8 cellular contexts compared by ENCODE assay signal in the genomic region with DNA sequence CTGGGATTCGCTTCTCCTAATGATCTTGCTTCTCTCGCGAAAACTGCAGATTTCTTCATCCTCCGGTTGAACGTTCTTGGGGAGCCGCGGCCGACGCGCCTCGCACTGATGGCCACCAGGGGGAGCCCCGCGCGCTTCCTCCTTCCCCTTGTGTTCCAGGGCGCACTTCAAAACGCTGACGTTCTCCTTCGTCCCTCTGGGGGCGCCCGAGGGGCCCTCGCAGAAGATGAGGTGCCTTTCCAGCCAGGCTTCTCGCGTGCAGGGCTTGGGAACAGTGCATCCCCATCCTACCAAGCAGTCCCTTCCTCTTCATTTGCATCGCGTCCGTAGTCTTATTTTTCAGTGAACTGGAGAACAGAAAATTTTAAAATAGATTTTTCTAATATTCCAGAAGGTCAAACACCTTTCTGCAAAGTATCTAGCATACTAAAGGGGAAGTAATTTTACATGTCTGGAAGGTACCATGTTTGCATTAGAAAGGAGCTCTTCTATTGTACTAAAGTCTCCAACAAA. TPM values are rescaled to one million over a fixed set of nuclear protein-coding genes. Genes with fewer than 3 reads are reported as not detected.
DNase-seq lines count a peak whose midpoint lies in the region; ATAC-seq, FAIRE-seq and TF ChIP-seq lines count a peak whose summit lies in the region.

No MANE protein-coding gene starts in this region.

- H3K27ac Mint-ChIP-seq in osteocyte (ENCODE audit: unreplicated experiment), result no peak overlapping the region

- H3K9me3 Mint-ChIP-seq in osteocyte (ENCODE audit: unreplicated experiment), result no peaks in the 10 kb centered on the region

- H3K36me3 ChIP-seq in RWPE2 (ENCODE audit: low read depth) (peaks cover 15% of the 10 kb centered on the region), tibial nerve (no peaks in the 10 kb centered on the region)

- H3K27me3 Mint-ChIP-seq in osteocyte (ENCODE audit: unreplicated experiment), result peaks cover 40% of the 10 kb centered on the region

- H3K4me1 ChIP-seq in RWPE2 (ENCODE audit: insufficient read depth, poor library complexity, severe bottlenecking), result peaks cover 9% of the 10 kb centered on the region
- H3K4me1 ChIP-seq in tibial nerve, result peaks cover 0 to 11% (median 0%) of the 10 kb centered on the region in 4 donors

- no peaks in the 10 kb centered on the region for H3K36me3 Mint-ChIP-seq in osteocyte (ENCODE audit: unreplicated experiment)

- TF ChIP-seq CTCF in RWPE2 (IDR thresholded peaks at IDR 0.05; ENCODE audit: poor library complexity, severe bottlenecking) (peak; percentile 100), osteocyte (IDR thresholded peaks at IDR 0.05) (peak; percentile 100), tibial nerve (IDR thresholded peaks at IDR 0.05) (peak; percentile 99 to 100 (median 99))

- H3K4me1 Mint-ChIP-seq in osteocyte (ENCODE audit: unreplicated experiment), result peaks cover 10% of the 10 kb centered on the region

- 0 to 1% methylated on average over 26 of the region's 26 CpGs for WGBS in tibial nerve, 2 donors

- TF ChIP-seq EP300 in tibial nerve (IDR thresholded peaks at IDR 0.05), result peak; percentile 29 to 73

- peak overlapping the region; percentile 76 for H3K27ac ChIP-seq in RWPE2 (ENCODE audit: poor library complexity, severe bottlenecking)
- no peak overlapping the region for H3K27ac ChIP-seq in tibial nerve

- DNase-seq in GOT3 (lab: John Stamatoyannopoulos, UW) (peak; percentile 64), Kasumi-1 (lab: John Stamatoyannopoulos, UW) (peak; percentile 97 to 98), RWPE2 (ENCODE audit: low spot score) (peak; percentile 79), frontal cortex (ENCODE audit: low spot score in 2 of 2) (peak; percentile 67 to 87), osteocyte (ENCODE audit: extremely low spot score, unreplicated experiment) (peak; percentile 95), tibial nerve (ENCODE audit: low spot score in 2 of 2) (peak; percentile 81 to 86)
- peak; percentile 83 for DNase-seq in activated T-helper 9 cell treated with anti-CD3 and anti-CD28 coated beads, Interleukin-2, amount 50 U/mL, for 16 hours (ENCODE audit: low read depth)

- FAIRE-seq in G401.6 (lab: Jason Lieb, UNC) (peak; percentile 91), frontal cortex (lab: Jason Lieb, UNC) (peak; percentile 6)

- H3K9me3 ChIP-seq in RWPE2 (ENCODE audit: severe bottlenecking), result no peaks in the 10 kb centered on the region
- H3K9me3 ChIP-seq in tibial nerve, result no peaks in the 10 kb centered on the region

- no peaks in the 10 kb centered on the region for H3K27me3 ChIP-seq in RWPE2 (ENCODE audit: insufficient read depth, poor library complexity, severe bottlenecking)
- no peaks in the 10 kb centered on the region for H3K27me3 ChIP-seq in tibial nerve

- ATAC-seq in RWPE2 (ENCODE audit: low read depth), result peak; percentile 85

- H3K4me3 Mint-ChIP-seq in osteocyte (ENCODE audit: unreplicated experiment), result no peak overlapping the region

- TF ChIP-seq POLR2A in tibial nerve (IDR thresholded peaks at IDR 0.05), result no peak

- H3K4me3 ChIP-seq in RWPE2 (ENCODE audit: severe bottlenecking) (no peak overlapping the region), tibial nerve (no peak overlapping the region)

RNA-seq across cellular contexts. Expression of a gene that starts 22.5 kb away (rescaled TPM):
- total RNA-seq in frontal cortex, result 2.4 TPM
- total RNA-seq in osteocyte, result 0.31 and 0.54 TPM in 2 replicates
- 1 to 10 TPM in 2 of 4 donors, under 1 TPM in 2; 0.30 to 1.7 (median 1.0) TPM for total RNA-seq in tibial nerve

RNA-seq across cellular contexts. Expression of a gene that starts 36.8 kb away (rescaled TPM):
- total RNA-seq in frontal cortex (39.9 TPM), osteocyte (71.8 and 77.4 TPM in 2 replicates), tibial nerve (10 to 100 TPM; 51.6 to 84.6 (median 68.1) TPM)

RNA-seq across cellular contexts. Expression of a gene that starts 46.8 kb away (rescaled TPM):
- total RNA-seq in frontal cortex, result 1.2 TPM
- 15.5 and 17.5 TPM in 2 replicates for total RNA-seq in osteocyte
- total RNA-seq in tibial nerve, result 10 to 100 TPM; 22.6 to 58.2 (median 39.9) TPM

RNA-seq across cellular contexts. Expression of a gene that starts 59.3 kb away (rescaled TPM):
- total RNA-seq in frontal cortex, result 15.9 TPM
- total RNA-seq in osteocyte, result 0.13 TPM in 1 of 2 replicates, not detected in the other
- total RNA-seq in tibial nerve, result 1 to 10 TPM in 3 of 4 donors, under 1 TPM in 1; 0.30 to 4.3 (median 2.5) TPM
